8 cellular contexts compared by ENCODE assay signal in the genomic region with DNA sequence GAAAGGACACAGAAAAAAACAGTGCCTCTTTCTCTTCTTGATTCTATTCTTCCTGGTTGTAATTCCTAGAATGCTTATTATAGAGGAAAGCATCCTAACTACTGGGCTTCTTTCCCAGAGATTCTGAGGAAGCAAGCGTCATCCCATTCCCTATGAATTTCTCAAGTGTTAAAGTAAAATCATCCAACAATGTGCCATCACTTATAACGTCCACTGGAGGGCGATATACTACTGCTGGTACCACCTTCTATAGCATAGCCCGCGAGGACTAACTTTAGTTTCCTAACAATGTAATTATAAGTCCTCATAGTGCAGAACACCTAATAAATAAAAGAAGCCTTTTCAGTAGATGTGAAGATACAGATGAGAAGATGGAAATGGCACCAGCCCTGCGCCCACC. TPM values are rescaled to one million over a fixed set of nuclear protein-coding genes. Genes with fewer than 3 reads are reported as not detected.
DNase-seq lines count a peak whose midpoint lies in the region; ATAC-seq and TF ChIP-seq lines count a peak whose summit lies in the region.

No MANE protein-coding gene starts in this region.

- H3K18ac ChIP-seq in H9 (ENCODE audit: insufficient read length, low read depth, low read length): no peak overlapping the region

- H3K27ac ChIP-seq in H9 (ENCODE audit: insufficient read length, low read depth, low read length) (no peak overlapping the region), OCI-LY3 (ENCODE audit: low read length) (no peak overlapping the region), esophagus muscularis mucosa (replicated peaks in 1 of 4) (no peak overlapping the region)

- H3K79me2 ChIP-seq in H9 (ENCODE audit: insufficient read depth, low read length) (no peaks in the 10 kb centered on the region), OCI-LY3 (ENCODE audit: low read length) (no peaks in the 10 kb centered on the region)

- no peak overlapping the region for H3K4me3 Mint-ChIP-seq in H9

- H3K27ac Mint-ChIP-seq in H9: no peak overlapping the region

- H3T11ph ChIP-seq in H9 (ENCODE audit: low read length): no peak overlapping the region

- H3K27me3 Mint-ChIP-seq in H9 (ENCODE audit: low read depth): peaks cover 24% of the 10 kb centered on the region

- no peak overlapping the region for H3K56ac ChIP-seq in H9 (ENCODE audit: insufficient read length, low read depth, low read length)

- TF ChIP-seq CTCF in H9 (conservative IDR thresholded peaks at IDR 0.05) (peak; percentile 77), OCI-LY3 (IDR thresholded peaks at IDR 0.05; ENCODE audit: low read depth, low read length) (peak; percentile 73), esophagus muscularis mucosa (IDR thresholded peaks at IDR 0.05) (peak in 2 of 3 experiments; percentile 24 to 40)

- H3K9ac ChIP-seq in H9 (ENCODE audit: extremely low read depth, insufficient read length, low read length) (no peak overlapping the region), OCI-LY3 (ENCODE audit: low read length) (no peak overlapping the region)

- H4K91ac ChIP-seq in H9 (ENCODE audit: insufficient read length, low read depth, low read length): no peak overlapping the region

- no peaks in the 10 kb centered on the region for H3K23me2 ChIP-seq in H9 (ENCODE audit: insufficient read length, low read depth, low read length, poor library complexity, severe bottlenecking)

- H2AFZ ChIP-seq in H9 (ENCODE audit: low read length) (no peak overlapping the region), OCI-LY3 (ENCODE audit: low read depth, low read length) (no peak overlapping the region)

- no peaks in the 10 kb centered on the region; the same call in 1 of the 2 replicates for H3K4me1 ChIP-seq in H9 (ENCODE audit: insufficient read depth, low read length)
- no peaks in the 10 kb centered on the region for H3K4me1 ChIP-seq in OCI-LY3 (ENCODE audit: low read length)
- H3K4me1 ChIP-seq in esophagus muscularis mucosa: peaks cover 0 to 5% (median 2%) of the 10 kb centered on the region in 4 donors

- WGBS in H9 (ENCODE audit: extremely low coverage, insufficient read length, low lambda C conversion rate): no CpG with 5 or more reads among the region's 6 CpGs
- 3% methylated on average over 6 of the region's 6 CpGs for whole genome bisulfite sequencing in esophagus muscularis mucosa

- H3K4ac ChIP-seq in H9 (ENCODE audit: low read depth, low read length): no peak overlapping the region

- no peak overlapping the region for H3K4me2 ChIP-seq in H9 (ENCODE audit: insufficient read depth, insufficient read length, low read length)
- no peak overlapping the region for H3K4me2 ChIP-seq in OCI-LY3 (ENCODE audit: low read length)

- H2AK5ac ChIP-seq in H9 (ENCODE audit: insufficient read length, low read length): no peak overlapping the region

- no peak for TF ChIP-seq EP300 in esophagus muscularis mucosa (IDR thresholded peaks at IDR 0.05)

- no peak overlapping the region for H2BK5ac ChIP-seq in H9 (ENCODE audit: insufficient read length, low read length)

- H3K4me3 ChIP-seq in OCI-LY3 (ENCODE audit: low read length) (no peak overlapping the region), esophagus muscularis mucosa (no peak overlapping the region)

- H4K20me1 ChIP-seq in H9 (ENCODE audit: control insufficient read depth, insufficient read depth, insufficient read length) (no peaks in the 10 kb centered on the region), OCI-LY3 (ENCODE audit: insufficient read depth, low read length) (no peaks in the 10 kb centered on the region)

- no peak overlapping the region for H4K8ac ChIP-seq in H9 (replicated peaks; ENCODE audit: insufficient read length, low read depth, low read length)

- peaks cover 49 to 51% of the 10 kb centered on the region in 2 experiments for H3K9me3 Mint-ChIP-seq in H9

- H2BK20ac ChIP-seq in H9 (ENCODE audit: low read depth, low read length, poor library complexity, severe bottlenecking): no peak overlapping the region

- no peaks in the 10 kb centered on the region for H3K79me1 ChIP-seq in H9 (ENCODE audit: insufficient read depth, low read depth, low read length, poor library complexity, severe bottlenecking)

- no peak overlapping the region for H2BK120ac ChIP-seq in H9 (ENCODE audit: low read depth, low read length, poor library complexity, severe bottlenecking)

- H3K4me1 Mint-ChIP-seq in H9: peaks cover 0 to 7% of the 10 kb centered on the region in 2 experiments; a peak in 2 of 4 replicates

- no peak overlapping the region for H3K14ac ChIP-seq in H9 (ENCODE audit: insufficient read depth, low read length)

- no peak overlapping the region for H2BK15ac ChIP-seq in H9 (ENCODE audit: low read depth, low read length)

- DNase-seq in DMS53 treated with DMSO at 0.1 percent for 48 hours (lab: John Stamatoyannopoulos, UW; ENCODE audit: unreplicated experiment) (peak; percentile 5), H9 (peak; percentile 26), esophagus muscularis mucosa (ENCODE audit: extremely low spot score) (no peak), retina (peak; percentile 40)
- DNase-seq in stimulated activated CD4-positive, alpha-beta T cell treated with anti-CD3 and anti-CD28 coated beads, Interleukin-1b, Interleukin-23, amount 100 ng/mL, for 48 hours: no peak
- no peak for DNase-seq in activated naive CD4-positive, alpha-beta T cell (lab: John Stamatoyannopoulos, UW)

- H3K9me3 ChIP-seq in H9 (ENCODE audit: control insufficient read depth, low read depth, low read length) (peaks cover 11% of the 10 kb centered on the region), OCI-LY3 (ENCODE audit: insufficient read depth, low read length) (no peaks in the 10 kb centered on the region), esophagus muscularis mucosa (no peaks in the 10 kb centered on the region)

- intact Hi-C loops in esophagus muscularis mucosa (cut with DNase I): no loop called here

- no peak overlapping the region for H4K5ac ChIP-seq in H9 (ENCODE audit: insufficient read length, low read depth, low read length)

- H3K23ac ChIP-seq in H9 (ENCODE audit: insufficient read length, low read depth, low read length): no peak overlapping the region

- H3K36me3 ChIP-seq in OCI-LY3 (replicated peaks; ENCODE audit: low read depth, low read length): no peaks in the 10 kb centered on the region
- H3K36me3 ChIP-seq in esophagus muscularis mucosa: no peaks in the 10 kb centered on the region

- no peak for TF ChIP-seq POLR2A in esophagus muscularis mucosa (IDR thresholded peaks at IDR 0.05; ENCODE audit: low read depth)

- H3K27me3 ChIP-seq in H9 (ENCODE audit: insufficient read depth, low read length) (peaks cover 2% of the 10 kb centered on the region; the same call in 1 of the 2 replicates), OCI-LY3 (ENCODE audit: low read depth, low read length) (no peaks in the 10 kb centered on the region), esophagus muscularis mucosa (peaks cover 0 to 11% (median 0%) of the 10 kb centered on the region in 4 donors)

- no peak for ATAC-seq in GM21390 (IDR thresholded peaks at IDR 0.05; ENCODE audit: unreplicated experiment)

- peaks cover 3 to 5% (median 3%) of the 10 kb centered on the region in 3 experiments; a peak in 5 of 7 replicates for H3K36me3 Mint-ChIP-seq in H9 (ENCODE audit: insufficient read depth in 1 of 3, low read depth in 3 of 3)

- no peak overlapping the region for H2BK12ac ChIP-seq in H9 (ENCODE audit: insufficient read length, low read depth, low read length)

RNA-seq across cellular contexts. Expression of a gene that starts 4.4 kb away (rescaled TPM):
- total RNA-seq in H9 (2021) (3.3 and 4.4 TPM in 2 replicates), esophagus muscularis mucosa (not detected)

Comparison
In these comparisons a context has a peak if more than half of its experiments do, and no peak if none do; other contexts are left out.
1. DNase-seq: peak in DMS53 treated with DMSO at 0.1 percent for 48 hours (single experiment), H9 (single experiment) and retina (single experiment); none in esophagus muscularis mucosa (single experiment), stimulated activated CD4-positive, alpha-beta T cell treated with anti-CD3 and anti-CD28 coated beads, Interleukin-1b, Interleukin-23, amount 100 ng/mL, for 48 hours (single experiment) and activated naive CD4-positive, alpha-beta T cell (0 of 4).
2. Peak in every context shown above with its lines, with median percentiles within 50 percentile points of each other: CTCF ChIP-seq.